ENCODE assay signal across 8 cellular contexts in genomic region chr17:58514795-58515157, GRCh38. TPM values are rescaled to one million over a fixed set of nuclear protein-coding genes. Genes with fewer than 3 reads are reported as not detected.
DNase-seq lines count a peak whose midpoint lies in the region; ATAC-seq, FAIRE-seq and TF ChIP-seq lines count a peak whose summit lies in the region.

No MANE protein-coding gene starts in this region.

- no peak for TF ChIP-seq RAD21 in A549 (conservative IDR thresholded peaks at IDR 0.05 in 1 of 2, IDR thresholded peaks at IDR 0.05 in 1 of 2)

- TF ChIP-seq EP300 in A549 (IDR thresholded peaks at IDR 0.05) = no peak

- no peak for DNase-seq in A549 (ENCODE audit: low read depth in 1 of 2, low spot score in 1 of 2)
- no peak for DNase-seq in Jurkat, Clone E6-1 (ENCODE audit: low read depth, low spot score)
- DNase-seq in naive B cell = no peak
- DNase-seq in SKM-1 (lab: John Stamatoyannopoulos, UW; ENCODE audit: unreplicated experiment) = no peak
- no peak for DNase-seq in RKO (ENCODE audit: low spot score)
- DNase-seq in amygdala (lab: John Stamatoyannopoulos, UW) = no peak
- no peak for DNase-seq in NCI-H226

- TF ChIP-seq POLR2A in A549 (IDR thresholded peaks at IDR 0.05; ENCODE audit: low read length) = no peak

- H3K4me3 ChIP-seq in A549 = peak overlapping the region; percentile 71
- H3K4me3 ChIP-seq in Jurkat, Clone E6-1 (ENCODE audit: low read length) = peak overlapping the region; percentile 84

- H3K27ac ChIP-seq in A549 (peak overlapping the region in 1 of 2 experiments; percentile 88; a peak in 3 of 6 replicates), cingulate gyrus (ENCODE audit: low read depth, low read length) (peak overlapping the region; percentile 77)

- H3K9me3 ChIP-seq in A549 = no peaks in the 10 kb centered on the region

- no peak for FAIRE-seq in A549 (lab: Jason Lieb, UNC)

- peak overlapping the region in 5 of 6 donors; percentile 42 to 97 (median 92) for H3K27ac Mint-ChIP-seq in naive B cell

- POLR2A ChIA-PET in A549 (lab: Yijun Ruan, JAX) = interaction anchor here (2.5 kb wide), 1 partner anchor 117 kb away, joined by 24 read pairs; no protein-coding TSS in a partner anchor

- H3K4me1 Mint-ChIP-seq in naive B cell = peaks cover 53 to 74% (median 70%) of the 10 kb centered on the region in 3 donors

- ATAC-seq in A549 = no peak
- no peak for ATAC-seq in naive B cell (ENCODE audit: low read depth in 2 of 2)

- 60% methylated on average over 11 of the region's 11 CpGs for WGBS in A549 (ENCODE audit: missing lambda C conversion rate)

- CTCF ChIA-PET in A549 (lab: Yijun Ruan, JAX) = interaction anchor here (0.8 to 3.1 kb wide), 6 partner anchors 9 to 266 kb away, joined by 3 to 12 read pairs (median 4); no protein-coding TSS in a partner anchor

- TF ChIP-seq CTCF in A549 (IDR thresholded peaks at IDR 0.05) = no peak

- no peaks in the 10 kb centered on the region for H3K27me3 Mint-ChIP-seq in naive B cell

- H3K4me2 ChIP-seq in A549 = peak overlapping the region; percentile 82

- H3K4me1 ChIP-seq in A549 = peaks cover 15% of the 10 kb centered on the region

- H3K36me3 Mint-ChIP-seq in naive B cell = peaks cover 22 to 23% of the 10 kb centered on the region in 2 donors

- peak overlapping the region; percentile 72 to 100 (median 87) for H3K4me3 Mint-ChIP-seq in naive B cell

- no peaks in the 10 kb centered on the region for H3K9me3 Mint-ChIP-seq in naive B cell

TF ChIP-seq in A549, 52 proteins besides CTCF, POLR2A, EP300 and RAD21:
- no peak for TF ChIP-seq TFCP2L1 (CRISPR knock-in tag; IDR thresholded peaks at IDR 0.05)
- no peak for TF ChIP-seq CEBPB (IDR thresholded peaks at IDR 0.05)
- TF ChIP-seq MAX (IDR thresholded peaks at IDR 0.05) = no peak; the same call in 1 of the 2 replicates
- no peak for TF ChIP-seq GATA3 (IDR thresholded peaks at IDR 0.05; ENCODE audit: borderline replicate concordance)
- no peak for TF ChIP-seq RCOR1 (IDR thresholded peaks at IDR 0.05; ENCODE audit: low read depth, low read length)
- TF ChIP-seq CHD4 (IDR thresholded peaks at IDR 0.05; ENCODE audit: borderline replicate concordance) = no peak

RNA-seq across cellular contexts. Expression of gene MTMR4, which starts 0.3 kb away (rescaled TPM):
- 20.0 and 27.3 TPM in 2 replicates for polyA plus RNA-seq in A549 (2011; rRNA removed)
- polyA plus RNA-seq in A549 (2012; cell fraction: cytosol; rRNA removed) = 11.2 and 12.7 TPM in 2 replicates
- 16.4 and 17.8 TPM in 2 replicates for polyA plus RNA-seq in A549 (2012; cell fraction: nucleus; rRNA removed)
- 10.8 to 13.8 TPM (median 11.8 TPM) in 3 replicates for polyA plus RNA-seq in A549 (2017; fragmentation: RNase III; extraction: RNeasy Plus Mini Kit Qiagen cat#74134 plus additional on column Dnase treatment)
- 97.1 and 132 TPM in 2 replicates for polyA minus RNA-seq in A549 (2011; rRNA and poly(A)+ RNA removed)
- polyA plus RNA-seq in Jurkat, Clone E6-1 (2012; ENCODE audit: insufficient read depth, insufficient read length) = 26.3 TPM
- polyA plus RNA-seq in naive B cell (ENCODE audit: low read depth in 6 of 6) = 10 to 100 TPM; 12.9 to 35.7 (median 30.4) TPM

RNA-seq across cellular contexts. Expression of gene HSF5, which starts 26.6 kb away (rescaled TPM):
- not detected in 2 replicates for polyA plus RNA-seq in A549 (2011; rRNA removed)
- 0.01 TPM in 1 of 2 replicates, not detected in the other for polyA plus RNA-seq in A549 (2012; cell fraction: cytosol; rRNA removed)
- polyA plus RNA-seq in A549 (2012; cell fraction: nucleus; rRNA removed) = not detected in 2 replicates
- polyA plus RNA-seq in A549 (2017; fragmentation: RNase III; extraction: RNeasy Plus Mini Kit Qiagen cat#74134 plus additional on column Dnase treatment) = not detected in 3 replicates
- not detected in 2 replicates for polyA minus RNA-seq in A549 (2011; rRNA and poly(A)+ RNA removed)
- polyA plus RNA-seq in Jurkat, Clone E6-1 (2012; ENCODE audit: insufficient read depth, insufficient read length) = not detected
- 1 to 10 TPM; 1.3 to 4.6 (median 3.1) TPM for polyA plus RNA-seq in naive B cell (ENCODE audit: low read depth in 6 of 6)
